In the genomic region with DNA sequence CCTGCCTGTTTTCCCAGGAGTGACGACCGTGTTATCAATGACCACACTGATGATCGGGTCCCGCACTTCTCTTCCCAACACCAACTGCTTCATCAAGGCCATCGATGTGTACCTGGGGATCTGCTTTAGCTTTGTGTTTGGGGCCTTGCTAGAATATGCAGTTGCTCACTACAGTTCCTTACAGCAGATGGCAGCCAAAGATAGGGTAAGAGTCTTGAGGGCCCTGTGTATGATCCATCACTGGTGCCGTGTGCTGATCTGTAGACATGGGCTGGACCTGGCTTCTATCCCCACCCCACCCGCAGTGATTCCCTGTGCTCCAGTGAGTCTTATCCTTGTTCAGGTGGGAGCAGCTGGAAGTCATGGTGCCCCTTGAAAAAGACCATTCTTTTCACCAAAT, we compare ENCODE assay signal across 8 cellular contexts. TPM values are rescaled to one million over a fixed set of nuclear protein-coding genes. Genes with fewer than 3 reads are reported as not detected.
DNase-seq lines count a peak whose midpoint lies in the region; ATAC-seq and TF ChIP-seq lines count a peak whose summit lies in the region.

No MANE protein-coding gene starts in this region.

- TF ChIP-seq EP300 in gastroesophageal sphincter (IDR thresholded peaks at IDR 0.05): no peak

- no peaks in the 10 kb centered on the region for H3K36me3 ChIP-seq in gastroesophageal sphincter
- H3K36me3 ChIP-seq in testis (ENCODE audit: low read depth, missing control alignments): no peaks in the 10 kb centered on the region

- H3K9me3 Mint-ChIP-seq in H9: no peaks in the 10 kb centered on the region; a peak in 2 of 5 replicates
- H3K9me3 Mint-ChIP-seq in type B pancreatic cell: no peaks in the 10 kb centered on the region

- H3T11ph ChIP-seq in H9 (ENCODE audit: low read length): no peak overlapping the region

- H3K4ac ChIP-seq in H9 (ENCODE audit: low read depth, low read length): no peak overlapping the region

- no peak overlapping the region for H3K4me2 ChIP-seq in H9 (ENCODE audit: insufficient read depth, insufficient read length, low read length)

- no peak overlapping the region for H3K4me3 ChIP-seq in AG09309 (ENCODE audit: control insufficient read depth, low read depth, low read length)
- H3K4me3 ChIP-seq in gastroesophageal sphincter: no peak overlapping the region
- H3K4me3 ChIP-seq in testis: no peak overlapping the region

- no peaks in the 10 kb centered on the region for H3K79me2 ChIP-seq in H9 (ENCODE audit: insufficient read depth, low read length)

- H3K4me3 Mint-ChIP-seq in H9 (no peak overlapping the region), type B pancreatic cell (no peak overlapping the region)

- no peak overlapping the region for H2BK5ac ChIP-seq in H9 (ENCODE audit: insufficient read length, low read length)

- no peak overlapping the region for H3K14ac ChIP-seq in H9 (ENCODE audit: insufficient read depth, low read length)

- no peaks in the 10 kb centered on the region for H4K20me1 ChIP-seq in H9 (ENCODE audit: control insufficient read depth, insufficient read depth, insufficient read length)

- H3K9ac ChIP-seq in H9 (ENCODE audit: extremely low read depth, insufficient read length, low read length): no peak overlapping the region

- no peak overlapping the region for H2BK12ac ChIP-seq in H9 (ENCODE audit: insufficient read length, low read depth, low read length)

- H4K5ac ChIP-seq in H9 (ENCODE audit: insufficient read length, low read depth, low read length): no peak overlapping the region

- H3K27ac ChIP-seq in H9 (ENCODE audit: insufficient read length, low read depth, low read length): no peak overlapping the region
- no peak overlapping the region for H3K27ac ChIP-seq in gastroesophageal sphincter
- H3K27ac ChIP-seq in testis: no peak overlapping the region

- DNase-seq in AG09309 (ENCODE audit: low read depth) (peak; percentile 34), H9 (peak; percentile 42), RPMI7951 (ENCODE audit: low read depth) (peak; percentile 40), glomerular visceral epithelial cell (ENCODE audit: extremely low spot score) (peak; percentile 42), type B pancreatic cell (ENCODE audit: extremely low spot score, unreplicated experiment) (no peak), testis (no peak)

- H3K36me3 Mint-ChIP-seq in H9 (ENCODE audit: insufficient read depth in 1 of 3, low read depth in 3 of 3) (no peaks in the 10 kb centered on the region; a peak in 1 of 7 replicates), type B pancreatic cell (no peaks in the 10 kb centered on the region)

- intact Hi-C loops in testis (cut with DNase I; ENCODE audit: low total_unique reads): no loop called here

- H3K9me3 ChIP-seq in H9 (ENCODE audit: control insufficient read depth, low read depth, low read length) (no peaks in the 10 kb centered on the region), gastroesophageal sphincter (no peaks in the 10 kb centered on the region), testis (no peaks in the 10 kb centered on the region)

- H3K56ac ChIP-seq in H9 (ENCODE audit: insufficient read length, low read depth, low read length): no peak overlapping the region

- no peak overlapping the region for H2BK20ac ChIP-seq in H9 (ENCODE audit: low read depth, low read length, poor library complexity, severe bottlenecking)

- H3K4me1 ChIP-seq in H9 (ENCODE audit: insufficient read depth, low read length) (no peaks in the 10 kb centered on the region), gastroesophageal sphincter (no peaks in the 10 kb centered on the region), testis (no peaks in the 10 kb centered on the region)

- no peak for ATAC-seq in HG03354 (IDR thresholded peaks at IDR 0.05; ENCODE audit: poor library complexity, severe bottlenecking, unreplicated experiment)
- no peak for ATAC-seq in gastroesophageal sphincter

- no peak for TF ChIP-seq POLR2A in gastroesophageal sphincter (IDR thresholded peaks at IDR 0.05)
- TF ChIP-seq POLR2A in testis (IDR thresholded peaks at IDR 0.05): no peak

- no peaks in the 10 kb centered on the region for H3K23me2 ChIP-seq in H9 (ENCODE audit: insufficient read length, low read depth, low read length, poor library complexity, severe bottlenecking)

- no peak overlapping the region for H3K23ac ChIP-seq in H9 (ENCODE audit: insufficient read length, low read depth, low read length)

- no peaks in the 10 kb centered on the region for H3K79me1 ChIP-seq in H9 (ENCODE audit: insufficient read depth, low read depth, low read length, poor library complexity, severe bottlenecking)

- no CpG with 5 or more reads among the region's 7 CpGs for WGBS in H9 (ENCODE audit: extremely low coverage, insufficient read length, low lambda C conversion rate)
- WGBS in gastroesophageal sphincter (ENCODE audit: low coverage in 1 of 2), 2 donors: 64 to 66% methylated on average over 5 to 7 of the region's 7 CpGs
- 74 to 75% methylated on average over 7 of the region's 7 CpGs for WGBS in testis, 2 donors

- H4K91ac ChIP-seq in H9 (ENCODE audit: insufficient read length, low read depth, low read length): no peak overlapping the region

- no peak overlapping the region for H2AK5ac ChIP-seq in H9 (ENCODE audit: insufficient read length, low read length)

- no peak overlapping the region for H2AFZ ChIP-seq in H9 (ENCODE audit: low read length)

- H2BK15ac ChIP-seq in H9 (ENCODE audit: low read depth, low read length): no peak overlapping the region

- TF ChIP-seq CTCF in AG09309 (IDR thresholded peaks at IDR 0.05; ENCODE audit: control insufficient read depth, insufficient read depth, low read depth, low read length, missing control alignments) (peak; percentile 72), H9 (conservative IDR thresholded peaks at IDR 0.05) (peak; percentile 62), type B pancreatic cell (conservative IDR thresholded peaks at IDR 0.05) (peak; percentile 59), gastroesophageal sphincter (IDR thresholded peaks at IDR 0.05) (peak in 1 of 4 experiments; percentile 22), testis (IDR thresholded peaks at IDR 0.05) (no peak)

- H3K4me1 Mint-ChIP-seq in H9 (peaks cover 7 to 10% of the 10 kb centered on the region in 2 experiments), type B pancreatic cell (ENCODE audit: unreplicated experiment) (no peaks in the 10 kb centered on the region)

- H3K27ac Mint-ChIP-seq in H9: no peak overlapping the region
- no peak overlapping the region for H3K27ac Mint-ChIP-seq in type B pancreatic cell

- H3K27me3 ChIP-seq in H9 (ENCODE audit: insufficient read depth, low read length) (no peaks in the 10 kb centered on the region), gastroesophageal sphincter (peaks cover 4% of the 10 kb centered on the region), testis (no peaks in the 10 kb centered on the region)

- no peak overlapping the region for H4K8ac ChIP-seq in H9 (replicated peaks; ENCODE audit: insufficient read length, low read depth, low read length)

- H3K27me3 Mint-ChIP-seq in H9 (ENCODE audit: low read depth): peaks cover 6% of the 10 kb centered on the region
- no peaks in the 10 kb centered on the region for H3K27me3 Mint-ChIP-seq in type B pancreatic cell

- H2BK120ac ChIP-seq in H9 (ENCODE audit: low read depth, low read length, poor library complexity, severe bottlenecking): no peak overlapping the region

- H3K18ac ChIP-seq in H9 (ENCODE audit: insufficient read length, low read depth, low read length): no peak overlapping the region

RNA-seq across cellular contexts. Expression of a gene that starts 26.0 kb away (rescaled TPM):
- total RNA-seq in H9 (2021) (1.5 TPM in 2 replicates), type B pancreatic cell (ENCODE audit: low replicate concordance) (55.6 and 198 TPM in 2 replicates), gastroesophageal sphincter (1 to 10 TPM in 1 of 4 donors, not detected in 3; 2.1 TPM), testis (not detected)
- total RNA-seq in RPMI7951 (2014; rRNA removed; shearing (Covaris generic)): not detected in 2 replicates
- polyA plus RNA-seq in testis (ENCODE audit: insufficient read depth, low read depth, low replicate concordance): 0.67 TPM

RNA-seq across cellular contexts. Expression of a gene that starts 52.3 kb away (rescaled TPM):
- 16.5 and 20.0 TPM in 2 replicates for total RNA-seq in H9 (2021)
- 3.6 and 9.5 TPM in 2 replicates for total RNA-seq in RPMI7951 (2014; rRNA removed; shearing (Covaris generic))
- total RNA-seq in type B pancreatic cell (ENCODE audit: low replicate concordance): 22.0 and 24.1 TPM in 2 replicates
- 10 to 100 TPM in 3 of 4 donors, 1 to 10 TPM in 1; 7.7 to 21.7 (median 13.8) TPM for total RNA-seq in gastroesophageal sphincter
- 10 to 100 TPM; 58.2 to 63.9 TPM for total RNA-seq in testis
- 34.1 TPM for polyA plus RNA-seq in testis (ENCODE audit: insufficient read depth, low read depth, low replicate concordance)

Comparison
In these comparisons a context has a peak if more than half of its experiments do, and no peak if none do; other contexts are left out.
1. DNase-seq: peak in AG09309 (single experiment), H9 (single experiment), RPMI7951 (single experiment) and glomerular visceral epithelial cell (single experiment); none in type B pancreatic cell (single experiment) and testis (single experiment).
2. CTCF ChIP-seq: peak in AG09309 (single experiment), H9 (single experiment) and type B pancreatic cell (single experiment); none in testis (0 of 3).
3. RNA of a gene that starts 26.0 kb away (total RNA-seq): 55.6 to 198 TPM in type B pancreatic cell; 1.5 TPM in H9, 2.1 TPM in gastroesophageal sphincter, not detected in RPMI7951 and not detected in testis; every median in the first group is over 10 times any median in the second.